21 cellular contexts compared by ENCODE assay signal in genomic region chrX:110265624-110266023, GRCh38. TPM values are rescaled to one million over a fixed set of nuclear protein-coding genes. Genes with fewer than 3 reads are reported as not detected.
DNase-seq lines count a peak whose midpoint lies in the region; ATAC-seq and TF ChIP-seq lines count a peak whose summit lies in the region.
"Had no signal": no experiment of that assay in that cellular context is flagged by ENCODE, and none has a peak within 500 bp of the region (broad histone marks: within the 10 kb centered on the region; RNA-seq: fewer than 3 reads in every experiment).

No MANE protein-coding gene starts in this region.

- no peak overlapping the region for H3K27ac Mint-ChIP-seq in CD4-positive, CD25-positive, alpha-beta regulatory T cell
- H3K27ac Mint-ChIP-seq in CD14-positive monocyte: no peak overlapping the region
- H3K27ac Mint-ChIP-seq: B cell had no signal

- H3K27me3 Mint-ChIP-seq in CD4-positive, CD25-positive, alpha-beta regulatory T cell: no peaks in the 10 kb centered on the region
- no peaks in the 10 kb centered on the region for H3K27me3 Mint-ChIP-seq in CD14-positive monocyte (ENCODE audit: low read depth in 3 of 3)
- H3K27me3 Mint-ChIP-seq: B cell had no signal

- H3K36me3 Mint-ChIP-seq in CD4-positive, CD25-positive, alpha-beta regulatory T cell: peaks cover 3% of the 10 kb centered on the region
- H3K36me3 Mint-ChIP-seq in CD14-positive monocyte: peaks cover 3% of the 10 kb centered on the region in 2 donors

- TF ChIP-seq CTCF in foreskin keratinocyte (conservative IDR thresholded peaks at IDR 0.05) (no peak), CD14-positive monocyte (IDR thresholded peaks at IDR 0.05) (no peak)

- no peaks in the 10 kb centered on the region for H3K27me3 ChIP-seq in CD4-positive, CD25-positive, alpha-beta regulatory T cell (ENCODE audit: control insufficient read depth, insufficient read depth, low read length)
- H3K27me3 ChIP-seq in foreskin keratinocyte: no peaks in the 10 kb centered on the region
- H3K27me3 ChIP-seq: SJSA1 had no signal

- H3K4me3 Mint-ChIP-seq in CD4-positive, CD25-positive, alpha-beta regulatory T cell: peak overlapping the region in 2 of 4 donors; percentile 22 to 26
- H3K4me3 Mint-ChIP-seq in CD14-positive monocyte: no peak overlapping the region
- H3K4me3 Mint-ChIP-seq: B cell had no signal

- H3K9me3 ChIP-seq in CD4-positive, CD25-positive, alpha-beta regulatory T cell (ENCODE audit: control insufficient read depth in 2 of 2, low read length in 2 of 2): no peaks in the 10 kb centered on the region
- H3K9me3 ChIP-seq: SJSA1 had no signal

- no peak overlapping the region for H3K27ac ChIP-seq in CD4-positive, CD25-positive, alpha-beta regulatory T cell (ENCODE audit: insufficient read depth, low read length, poor library complexity, severe bottlenecking)
- no peak overlapping the region for H3K27ac ChIP-seq in foreskin keratinocyte
- H3K27ac ChIP-seq: C4-2B, SJSA1 had no signal

- peak in 1 of 3 donors; percentile 35 for DNase-seq in CD4-positive, CD25-positive, alpha-beta regulatory T cell
- DNase-seq in EL: peak; percentile 13
- DNase-seq in RPMI7951 (ENCODE audit: low read depth): peak; percentile 8
- DNase-seq in foreskin keratinocyte: no peak
- no peak for DNase-seq in NCI-H2081 treated with DMSO at 0.1 percent for 48 hours (lab: John Stamatoyannopoulos, UW)
- DNase-seq in CD14-positive monocyte (ENCODE audit: low spot score): no peak
- DNase-seq: Calu3, DMS153, H7, KG1, MM.1S, NCI-H1694, NCI-H2081, NCI-H524, NCI-H748 treated with DMSO at 0.1 percent for 48 hours, Right ventricle myocardium superior, RPMI8226 had no signal

- no peaks in the 10 kb centered on the region for H3K9me3 Mint-ChIP-seq in CD4-positive, CD25-positive, alpha-beta regulatory T cell
- peaks cover 0 to 3% (median 0%) of the 10 kb centered on the region in 7 donors for H3K9me3 Mint-ChIP-seq in CD14-positive monocyte

- H3K4me1 Mint-ChIP-seq in CD4-positive, CD25-positive, alpha-beta regulatory T cell: peaks cover 19 to 63% (median 40%) of the 10 kb centered on the region in 4 donors
- H3K4me1 Mint-ChIP-seq in CD14-positive monocyte: peaks cover 7% of the 10 kb centered on the region

- peak; percentile 52 to 69 for ATAC-seq in CD4-positive, CD25-positive, alpha-beta regulatory T cell (ENCODE audit: low read depth in 2 of 2)
- ATAC-seq in foreskin keratinocyte: peak; percentile 48
- ATAC-seq in HG03159 (IDR thresholded peaks at IDR 0.05; ENCODE audit: unreplicated experiment): no peak

- H3K4me3 ChIP-seq in CD4-positive, CD25-positive, alpha-beta regulatory T cell (ENCODE audit: low read depth, low read length): peak overlapping the region; percentile 26
- H3K4me3 ChIP-seq: SJSA1 had no signal

- intact Hi-C loops in CD14-positive monocyte (cut with micrococcal nuclease): no loop called here

- H3K36me3 ChIP-seq in CD4-positive, CD25-positive, alpha-beta regulatory T cell (ENCODE audit: control insufficient read depth, insufficient read depth, low read length): no peaks in the 10 kb centered on the region
- H3K36me3 ChIP-seq: SJSA1 had no signal

- H3K4me1 ChIP-seq in CD4-positive, CD25-positive, alpha-beta regulatory T cell (ENCODE audit: control insufficient read depth, insufficient read depth, low read length, poor library complexity, severe bottlenecking): peaks cover 20% of the 10 kb centered on the region
- H3K4me1 ChIP-seq in foreskin keratinocyte: peaks cover 8% of the 10 kb centered on the region
- H3K4me1 ChIP-seq: SJSA1 had no signal

RNA-seq across cellular contexts. Expression of gene AMMECR1, which starts 52.3 kb away (rescaled TPM):
- 23.1 TPM for total RNA-seq in CD4-positive, CD25-positive, alpha-beta regulatory T cell
- polyA plus RNA-seq in CD4-positive, CD25-positive, alpha-beta regulatory T cell: 10 to 100 TPM; 11.0 to 16.1 (median 15.3) TPM
- 8.3 and 10.5 TPM in 2 replicates for total RNA-seq in RPMI7951 (2014; rRNA removed; shearing (Covaris generic))
- 17.3 and 20.0 TPM in 2 replicates for total RNA-seq in foreskin keratinocyte
- polyA plus RNA-seq in foreskin keratinocyte (5.3 and 5.8 TPM in 2 replicates), CD14-positive monocyte (1 to 10 TPM; 2.1 to 2.9 TPM)

Comparison
In these comparisons a context has a peak if more than half of its experiments do, and no peak if none do; other contexts are left out.
1. DNase-seq: peak in EL (single experiment) and RPMI7951 (single experiment); none in foreskin keratinocyte (0 of 2), NCI-H2081 treated with DMSO at 0.1 percent for 48 hours (single experiment) and CD14-positive monocyte (single experiment).